In the genomic region with DNA sequence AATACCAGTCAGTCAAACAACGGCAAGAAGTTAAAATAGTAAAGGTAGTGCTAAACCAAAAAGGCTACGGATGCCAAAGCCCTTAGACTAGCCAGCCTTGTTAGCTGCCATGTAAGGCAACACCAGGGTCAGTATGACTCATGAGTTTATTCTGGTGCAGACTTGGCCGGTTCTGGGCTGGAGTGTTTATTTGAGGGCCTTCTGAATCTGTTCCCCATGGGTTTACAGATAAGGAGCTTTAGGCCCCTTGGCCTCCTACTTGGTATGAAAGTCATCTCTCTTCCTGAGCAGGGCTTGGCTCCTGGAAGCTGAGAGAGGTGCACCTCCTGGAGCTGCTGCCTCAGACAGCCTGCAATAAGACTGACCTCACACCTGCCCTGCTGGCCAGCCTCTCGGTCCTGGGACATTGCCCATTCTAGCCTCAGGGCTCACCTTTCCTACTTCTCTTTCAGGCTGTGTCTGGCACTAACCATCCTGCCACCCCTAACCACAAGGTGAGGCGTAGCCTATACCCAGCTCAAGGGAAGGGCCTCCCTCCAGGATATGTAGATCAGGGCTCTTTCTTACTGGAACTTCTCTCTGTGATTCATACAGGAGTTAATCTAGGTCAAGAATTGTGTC, we compare ENCODE assay signal across 11 cellular contexts. TPM values are rescaled to one million over a fixed set of nuclear protein-coding genes. Genes with fewer than 3 reads are reported as not detected.
DNase-seq lines count a peak whose midpoint lies in the region; ATAC-seq lines count a peak whose summit lies in the region.
"Had no signal": no experiment of that assay in that cellular context is flagged by ENCODE, and none has a peak within 500 bp of the region (broad histone marks: within the 10 kb centered on the region; RNA-seq: fewer than 3 reads in every experiment).

No MANE protein-coding gene starts in this region.

- H3K9ac ChIP-seq in stomach smooth muscle (ENCODE audit: low read length in 2 of 2): peak overlapping the region; percentile 48 to 51

- H3K9me3 Mint-ChIP-seq in activated T-helper 17 cell treated with anti-CD3 and anti-CD28 coated beads, Interleukin-2, amount 50 U/mL, for 72 hours: peaks cover 4% of the 10 kb centered on the region
- H3K9me3 Mint-ChIP-seq: activated T-cell treated with anti-CD3 and anti-CD28 coated beads, Interleukin-2, amount 50 U/mL, for 24 hours had no signal

- no peaks in the 10 kb centered on the region for H3K36me3 Mint-ChIP-seq in activated T-helper 17 cell treated with anti-CD3 and anti-CD28 coated beads, Interleukin-2, amount 50 U/mL, for 72 hours (ENCODE audit: low read depth)
- H3K36me3 Mint-ChIP-seq: memory B cell had no signal

- H3K9me3 ChIP-seq in stomach smooth muscle (ENCODE audit: control insufficient read depth in 2 of 2, low read length in 2 of 2): no peaks in the 10 kb centered on the region

- H3K4me1 ChIP-seq in stomach smooth muscle (ENCODE audit: control insufficient read depth, insufficient read depth, low read length): peaks cover 31% of the 10 kb centered on the region

- intact Hi-C loops in left ventricle myocardium superior (cut with micrococcal nuclease): no loop called here

- H3K4me3 ChIP-seq in stomach smooth muscle (ENCODE audit: low read length in 2 of 2): peak overlapping the region in 1 of 2 donors; percentile 40

- peaks cover 4% of the 10 kb centered on the region for H3K4me1 Mint-ChIP-seq in activated T-helper 17 cell treated with anti-CD3 and anti-CD28 coated beads, Interleukin-2, amount 50 U/mL, for 72 hours

- no peak overlapping the region for H3K4me3 Mint-ChIP-seq in activated T-helper 17 cell treated with anti-CD3 and anti-CD28 coated beads, Interleukin-2, amount 50 U/mL, for 72 hours
- H3K4me3 Mint-ChIP-seq: activated T-cell treated with anti-CD3 and anti-CD28 coated beads, Interleukin-2, amount 50 U/mL, for 24 hours; memory B cell had no signal

- no peak overlapping the region for H3K27ac Mint-ChIP-seq in activated T-helper 17 cell treated with anti-CD3 and anti-CD28 coated beads, Interleukin-2, amount 50 U/mL, for 72 hours
- H3K27ac Mint-ChIP-seq: activated T-cell treated with anti-CD3 and anti-CD28 coated beads, Interleukin-2, amount 50 U/mL, for 24 hours; memory B cell had no signal

- no peaks in the 10 kb centered on the region for H3K36me3 ChIP-seq in stomach smooth muscle (ENCODE audit: control insufficient read depth in 2 of 2, insufficient read depth in 2 of 2, low read length in 2 of 2)

- H3K27me3 ChIP-seq in stomach smooth muscle (ENCODE audit: control insufficient read depth in 1 of 2, insufficient read depth in 2 of 2, low read length in 2 of 2): no peaks in the 10 kb centered on the region

- peak; percentile 53 for ATAC-seq in activated T-helper 17 cell treated with anti-CD3 and anti-CD28 coated beads, Interleukin-2, amount 50 U/mL, for 72 hours (replicated peaks)
- ATAC-seq in left ventricle myocardium superior: peak; percentile 94
- ATAC-seq in GM21528 (IDR thresholded peaks at IDR 0.05; ENCODE audit: low FRiP score, unreplicated experiment): no peak

- peak; percentile 97 for DNase-seq in H4 (ENCODE audit: low spot score)
- DNase-seq in left ventricle myocardium superior: peak; percentile 59
- DNase-seq in NK-92 treated with Interleukin-12 subunit alpha and Interleukin-12 subunit beta, amount 100 ng/mL, for 24 hours (lab: John Stamatoyannopoulos, UW): no peak
- no peak for DNase-seq in NCI-H2171 (lab: John Stamatoyannopoulos, UW)
- DNase-seq in NCI-H526 treated with DMSO at 0.1 percent for 48 hours (lab: John Stamatoyannopoulos, UW): no peak
- DNase-seq: activated T-cell treated with anti-CD3 and anti-CD28 coated beads, Interleukin-2, amount 50 U/mL, for 24 hours had no signal

- H3K27me3 Mint-ChIP-seq in activated T-helper 17 cell treated with anti-CD3 and anti-CD28 coated beads, Interleukin-2, amount 50 U/mL, for 72 hours: peaks cover 36% of the 10 kb centered on the region

- H3K27ac ChIP-seq in stomach smooth muscle (ENCODE audit: low read length): peak overlapping the region; percentile 96

RNA-seq across cellular contexts. Expression of a gene that starts 10.4 kb away (rescaled TPM):
- total RNA-seq in H4 (2014; rRNA removed; shearing (Covaris generic)): 0.29 TPM in 1 of 2 replicates, not detected in the other
- not detected for total RNA-seq in activated T-helper 17 cell treated with anti-CD3 and anti-CD28 coated beads, Interleukin-2, amount 50 U/mL, for 72 hours
- total RNA-seq in left ventricle myocardium superior: not detected
- total RNA-seq: subcutaneous adipose tissue had no signal

RNA-seq across cellular contexts. Expression of a gene that starts 47.6 kb away (rescaled TPM):
- 76.1 and 100.0 TPM in 2 replicates for total RNA-seq in H4 (2014; rRNA removed; shearing (Covaris generic))
- total RNA-seq in activated T-helper 17 cell treated with anti-CD3 and anti-CD28 coated beads, Interleukin-2, amount 50 U/mL, for 72 hours: 10 to 100 TPM; 18.1 to 26.8 TPM
- 4.1 TPM for total RNA-seq in left ventricle myocardium superior

Comparison
In these comparisons a context has a peak if more than half of its experiments do, and no peak if none do; other contexts are left out.
1. DNase-seq: peak in H4 (single experiment) and left ventricle myocardium superior (single experiment); none in NK-92 treated with Interleukin-12 subunit alpha and Interleukin-12 subunit beta, amount 100 ng/mL, for 24 hours (single experiment), NCI-H2171 (single experiment) and NCI-H526 treated with DMSO at 0.1 percent for 48 hours (single experiment).